1 cellular context compared by ENCODE assay signal in genomic region chr2:33417093-33417492, GRCh38.
TF ChIP-seq lines count a peak whose summit lies in the region.

No MANE protein-coding gene starts in this region.

TF ChIP-seq in HepG2, 621 proteins besides CTCF, POLR2A, EP300 and RAD21:
- no peak for TF ChIP-seq ZFY (CRISPR knock-in tag; IDR thresholded peaks at IDR 0.05)
- TF ChIP-seq KLF16 (CRISPR knock-in tag; IDR thresholded peaks at IDR 0.05), result no peak
- TF ChIP-seq HNF1B (CRISPR knock-in tag; IDR thresholded peaks at IDR 0.05), result no peak
- TF ChIP-seq ZBTB2 (CRISPR knock-in tag; IDR thresholded peaks at IDR 0.05; ENCODE audit: low read depth), result no peak
- TF ChIP-seq ZBTB38 (CRISPR knock-in tag; IDR thresholded peaks at IDR 0.05), result no peak
- no peak for TF ChIP-seq ZFP90 (CRISPR knock-in tag; IDR thresholded peaks at IDR 0.05; ENCODE audit: borderline replicate concordance)
- no peak for TF ChIP-seq ZFP1 (CRISPR knock-in tag; IDR thresholded peaks at IDR 0.05)
- no peak for TF ChIP-seq ZNF251 (CRISPR knock-in tag; IDR thresholded peaks at IDR 0.05)
- TF ChIP-seq NR1H2 (CRISPR knock-in tag; IDR thresholded peaks at IDR 0.05; ENCODE audit: borderline replicate concordance, low read depth), result no peak
- no peak for TF ChIP-seq CREB3 (CRISPR knock-in tag; IDR thresholded peaks at IDR 0.05)
- no peak for TF ChIP-seq PRDM10 (CRISPR knock-in tag; IDR thresholded peaks at IDR 0.05; ENCODE audit: low read depth)
- no peak for TF ChIP-seq ZC3H4 (CRISPR knock-in tag; IDR thresholded peaks at IDR 0.05; ENCODE audit: borderline replicate concordance)
- TF ChIP-seq RAD51 (IDR thresholded peaks at IDR 0.05; ENCODE audit: borderline replicate concordance), result no peak
- TF ChIP-seq ZNF772 (CRISPR knock-in tag; IDR thresholded peaks at IDR 0.05), result no peak
- no peak for TF ChIP-seq ZBTB8A (CRISPR knock-in tag; IDR thresholded peaks at IDR 0.05; ENCODE audit: borderline replicate concordance, low read depth)
- no peak for TF ChIP-seq FOXK2 (IDR thresholded peaks at IDR 0.05)
- no peak for TF ChIP-seq HNRNPK (IDR thresholded peaks at IDR 0.05; ENCODE audit: low read depth, low read length, poor library complexity, severe bottlenecking)
- no peak for TF ChIP-seq THYN1 (CRISPR knock-in tag; IDR thresholded peaks at IDR 0.05; ENCODE audit: borderline replicate concordance, low read depth)
